In genomic region chr11:46120361-46120710, GRCh38 we compare ENCODE assay signal across 8 cellular contexts. TPM values are rescaled to one million over a fixed set of nuclear protein-coding genes. Genes with fewer than 3 reads are reported as not detected.
DNase-seq lines count a peak whose midpoint lies in the region; ATAC-seq, FAIRE-seq and TF ChIP-seq lines count a peak whose summit lies in the region.

No MANE protein-coding gene starts in this region.

- no peaks in the 10 kb centered on the region for H3K36me3 Mint-ChIP-seq in immature natural killer cell

- H3K27ac ChIP-seq in C4-2B (peak overlapping the region; percentile 92), angular gyrus (ENCODE audit: low read depth, low read length) (peak overlapping the region; percentile 92)

- H3K27me3 Mint-ChIP-seq in immature natural killer cell (ENCODE audit: low read depth in 3 of 3) = peaks cover 14 to 24% (median 21%) of the 10 kb centered on the region in 3 donors

- no peak for TF ChIP-seq CTCF in C4-2B (conservative IDR thresholded peaks at IDR 0.05)

- ATAC-seq in GM19324 (IDR thresholded peaks at IDR 0.05; ENCODE audit: low FRiP score, unreplicated experiment) = no peak

- H3K9me3 Mint-ChIP-seq in immature natural killer cell = no peaks in the 10 kb centered on the region

- H3K4me3 Mint-ChIP-seq in immature natural killer cell = peak overlapping the region; percentile 85 to 96 (median 93)

- H3K27ac Mint-ChIP-seq in immature natural killer cell = peak overlapping the region; percentile 76 to 96 (median 94)

- peak; percentile 17 for DNase-seq in NCI-H1092 treated with DMSO at 0.1 percent for 48 hours (lab: John Stamatoyannopoulos, UW)
- no peak for DNase-seq in immature natural killer cell
- DNase-seq in stimulated activated naive CD4-positive, alpha-beta T cell treated with Interleukin-2 at 50 U/mL for 16 hours (lab: John Stamatoyannopoulos, UW) = peak; percentile 16
- no peak for DNase-seq in urothelium cell line (ENCODE audit: low spot score)
- DNase-seq in NCI-H2029 treated with DMSO at 0.1 percent for 48 hours (lab: John Stamatoyannopoulos, UW) = no peak

- FAIRE-seq in urothelium cell line (lab: Jason Lieb, UNC) = no peak

- peaks cover 45 to 54% of the 10 kb centered on the region in 2 donors for H3K4me1 Mint-ChIP-seq in immature natural killer cell

RNA-seq across cellular contexts. Expression of gene PHF21A, which starts 0.9 kb away (rescaled TPM):
- polyA plus RNA-seq in immature natural killer cell = 10 to 100 TPM in 1 of 3 donors, 1 to 10 TPM in 2; 4.4 to 21.3 (median 5.8) TPM

Comparison
In these comparisons a context has a peak if more than half of its experiments do, and no peak if none do; other contexts are left out.
1. DNase-seq: peak in NCI-H1092 treated with DMSO at 0.1 percent for 48 hours (single experiment) and stimulated activated naive CD4-positive, alpha-beta T cell treated with Interleukin-2 at 50 U/mL for 16 hours (single experiment); none in immature natural killer cell (0 of 3), urothelium cell line (single experiment) and NCI-H2029 treated with DMSO at 0.1 percent for 48 hours (single experiment).